Comparison of ENCODE assay signal across 25 cellular contexts in genomic region chr17:74063439-74063838, GRCh38.
"Had no signal": no experiment of that assay in that cellular context is flagged by ENCODE, and none has a peak within 500 bp of the region (broad histone marks: within the 10 kb centered on the region; RNA-seq: fewer than 3 reads in every experiment).

No MANE protein-coding gene starts in this region.

- H3K4me1 Mint-ChIP-seq: naive thymus-derived CD8-positive, alpha-beta T cell; nephron; stimulated activated naive B cell treated with anti-CD40 and anti-IgM and Interleukin-4, amounts not matched to agents 10 μg/mL and 1 μg/mL and 100 μg/mL, for 72 hours had no signal

- ATAC-seq: left colon; left lung; lower lobe of right lung; naive thymus-derived CD8-positive, alpha-beta T cell; right lobe of liver; stimulated activated naive B cell treated with anti-CD40 and anti-IgM and Interleukin-4, amounts not matched to agents 10 μg/mL and 1 μg/mL and 100 μg/mL, for 72 hours; stimulated activated naive CD8-positive, alpha-beta T cell treated with anti-CD3 and anti-CD28 coated beads, Interleukin-15, Interleukin-2, amounts not matched to agents 100 U/mL and 50 U/mL, for 24 hours had no signal

- H3K27ac Mint-ChIP-seq: naive thymus-derived CD8-positive, alpha-beta T cell; nephron; progenitor cell of endocrine pancreas; stimulated activated naive B cell treated with anti-CD40 and anti-IgM and Interleukin-4, amounts not matched to agents 10 μg/mL and 1 μg/mL and 100 μg/mL, for 72 hours had no signal

- DNase-seq: hippocampal formation; kidney; left colon; left lung; lower lobe of right lung; mammary epithelial cell; mesenchymal stem cell; naive thymus-derived CD8-positive, alpha-beta T cell; occipital lobe; ovary; right lobe of liver; stimulated activated CD4-positive, alpha-beta T cell treated with anti-CD3 and anti-CD28 coated beads, Interleukin-1b, Interleukin-23, amount 100 ng/mL, for 48 hours; stimulated activated CD4-positive, alpha-beta T cell treated with anti-CD3 and anti-CD28 coated beads, Interleukin-2, amount 100 ng/mL, for 48 hours; stimulated activated CD4-positive, alpha-beta T cell treated with anti-CD3 and anti-CD28 coated beads, Interleukin-4, amount 100 ng/mL, for 4 hours; stimulated activated CD8-positive, alpha-beta memory T cell treated with anti-CD3 and anti-CD28 coated beads, Interleukin-4, amount 100 ng/mL, for 48 hours; stimulated activated naive B cell treated with anti-CD40 and anti-IgM and Interleukin-4, amounts not matched to agents 10 μg/mL and 1 μg/mL and 100 μg/mL, for 72 hours; stimulated activated naive CD8-positive, alpha-beta T cell treated with anti-CD3 and anti-CD28 coated beads, Interleukin-15, Interleukin-2, amounts not matched to agents 100 U/mL and 50 U/mL, for 24 hours; stomach; testis; thyroid gland; transverse colon; upper lobe of left lung had no signal

- H3K9me3 Mint-ChIP-seq: naive thymus-derived CD8-positive, alpha-beta T cell; neural crest cell had no signal

- H3K36me3 Mint-ChIP-seq: naive thymus-derived CD8-positive, alpha-beta T cell; stimulated activated naive B cell treated with anti-CD40 and anti-IgM and Interleukin-4, amounts not matched to agents 10 μg/mL and 1 μg/mL and 100 μg/mL, for 72 hours had no signal

- H3K4me3 Mint-ChIP-seq: naive thymus-derived CD8-positive, alpha-beta T cell; nephron; neural crest cell; stimulated activated naive B cell treated with anti-CD40 and anti-IgM and Interleukin-4, amounts not matched to agents 10 μg/mL and 1 μg/mL and 100 μg/mL, for 72 hours had no signal
